Comparison of ENCODE assay signal across 21 cellular contexts in genomic region chr22:49348631-49349030, GRCh38.
"Had no signal": no experiment of that assay in that cellular context is flagged by ENCODE, and none has a peak within 500 bp of the region (broad histone marks: within the 10 kb centered on the region; RNA-seq: fewer than 3 reads in every experiment).

No MANE protein-coding gene starts in this region.

- DNase-seq: cerebellar nuclear complex; colonic mucosa; dermis blood vessel endothelial cell; effector CD4-positive, alpha-beta T cell; foreskin melanocyte; hippocampal formation; naive thymus-derived CD4-positive, alpha-beta T cell; nephron progenitor cell; sigmoid colon; stimulated activated CD4-positive, alpha-beta T cell treated with anti-CD3 and anti-CD28 coated beads, Interleukin-12 subunit alpha, Interleukin-12 subunit beta, amount 100 ng/mL, for 4 hours; stimulated activated naive CD4-positive, alpha-beta T cell; stomach; substantia nigra; transverse colon had no signal

- H3K27ac ChIP-seq: colonic mucosa, heart left ventricle, neutrophil, right atrium auricular region, sigmoid colon, skin epidermis, stomach, thoracic aorta, transverse colon had no signal

- H3K27me3 ChIP-seq: colonic mucosa, right atrium auricular region had no signal

- H3K27ac Mint-ChIP-seq: memory B cell; naive thymus-derived CD4-positive, alpha-beta T cell; nephron progenitor cell had no signal

- H3K4me1 Mint-ChIP-seq: memory B cell had no signal

- H3K4me3 ChIP-seq: colonic mucosa, heart left ventricle, right atrium auricular region, sigmoid colon, skin epidermis, stomach, thoracic aorta, transverse colon had no signal

- H3K9me3 Mint-ChIP-seq: memory B cell, nephron progenitor cell had no signal

- H3K4me3 Mint-ChIP-seq: memory B cell; naive thymus-derived CD4-positive, alpha-beta T cell; nephron progenitor cell had no signal

- H3K9me3 ChIP-seq: colonic mucosa, heart left ventricle, neutrophil, right atrium auricular region, sigmoid colon, stomach, thoracic aorta, transverse colon had no signal

- H3K4me1 ChIP-seq: colonic mucosa, heart left ventricle, right atrium auricular region, sigmoid colon, stomach, transverse colon had no signal

- H3K36me3 Mint-ChIP-seq: memory B cell; naive thymus-derived CD4-positive, alpha-beta T cell had no signal

- ATAC-seq: heart left ventricle; left lobe of liver; naive thymus-derived CD4-positive, alpha-beta T cell had no signal

- H3K36me3 ChIP-seq: colonic mucosa, heart left ventricle, neutrophil, right atrium auricular region, sigmoid colon, stomach, thoracic aorta, transverse colon had no signal
